30 cellular contexts compared by ENCODE assay signal in genomic region chr13:73687087-73687486, GRCh38.
"Had no signal": no experiment of that assay in that cellular context is flagged by ENCODE, and none has a peak within 500 bp of the region (broad histone marks: within the 10 kb centered on the region; RNA-seq: fewer than 3 reads in every experiment).

No MANE protein-coding gene starts in this region.

- DNase-seq: activated CD4-positive, alpha-beta T cell treated with anti-CD3 and anti-CD28 coated beads for 36 hours; activated CD4-positive, alpha-beta T cell treated with anti-CD3 and anti-CD28 coated beads, Interleukin-2, amount 10 ng/mL, durations not matched to agents 7 days and 5 days; activated CD4-positive, alpha-beta T cell treated with anti-CD3 and anti-CD28 coated beads, Interleukin-2, amount 50 U/mL, for 48 hours; activated CD8-positive, alpha-beta T cell treated with anti-CD3 and anti-CD28 coated beads, Interleukin-2, amount 10 ng/mL, durations not matched to agents 7 days and 5 days; activated gamma-delta T cell; activated naive CD4-positive, alpha-beta T cell treated with Interleukin-2 at 50 U/mL for 16 hours; activated naive CD8-positive, alpha-beta T cell treated with anti-CD3 and anti-CD28 coated beads, Interleukin-2, amount 50 U/mL, for 24 hours; activated T-cell treated with anti-CD3 and anti-CD28 coated beads, Interleukin-2, amount 50 U/mL, for 24 hours; amniotic stem cell; aorta; brain microvascular endothelial cell; Kasumi-1; KG1; MG63; NCI-H1048; NCI-H1105 treated with DMSO at 0.1 percent for 48 hours; NCI-H1436; NCI-H1694; NCI-H1930; NCI-H2081 treated with DMSO at 0.1 percent for 48 hours; NCI-H345; NCI-H526; NCI-H748 treated with DMSO at 0.1 percent for 48 hours; NK-92 treated with Interleukin-12 subunit alpha and Interleukin-12 subunit beta, amount 100 ng/mL, for 24 hours; SHP77; SK-N-SH had no signal

- H3K36me3 ChIP-seq: brain microvascular endothelial cell, cardiac muscle cell, MG63, SJSA1 had no signal

- H3K9me3 ChIP-seq: MG63, SJSA1, SK-N-SH had no signal

- H3K4me1 ChIP-seq: SJSA1 had no signal

- H3K9ac ChIP-seq: SK-N-SH had no signal

- H3K4me2 ChIP-seq: SK-N-SH had no signal

- H3K4me3 ChIP-seq: cardiac muscle cell, MG63, SJSA1 had no signal

- ATAC-seq: activated CD4-positive, alpha-beta T cell treated with anti-CD3 and anti-CD28 coated beads for 36 hours; activated CD4-positive, CD25-positive, alpha-beta regulatory T cell treated with anti-CD3 and anti-CD28 coated beads, Interleukin-2, amount 50 U/mL, for 24 hours; activated CD8-positive, alpha-beta T cell treated with anti-CD3 and anti-CD28 coated beads, Interleukin-2, amount 10 ng/mL, durations not matched to agents 7 days and 5 days; activated naive CD8-positive, alpha-beta T cell treated with anti-CD3 and anti-CD28 coated beads, Interleukin-2, amount 50 U/mL, for 24 hours; WTC11 had no signal

- H3K27ac ChIP-seq: brain microvascular endothelial cell, cardiac muscle cell, SJSA1 had no signal

- H3K27me3 ChIP-seq: brain microvascular endothelial cell, cardiac muscle cell, MG63, SJSA1 had no signal
